ENCODE assay signal across 9 cellular contexts in genomic region chr11:2526808-2527381, GRCh38.
DNase-seq lines count a peak whose midpoint lies in the region; ATAC-seq and TF ChIP-seq lines count a peak whose summit lies in the region.
"Had no signal": no experiment of that assay in that cellular context is flagged by ENCODE, and none has a peak within 500 bp of the region (broad histone marks: within the 10 kb centered on the region; RNA-seq: fewer than 3 reads in every experiment).

No MANE protein-coding gene starts in this region.

- POLR2A ChIA-PET in CD4-positive, alpha-beta memory T cell (lab: Charles Lee; ENCODE audit: partially characterized antibody) = no interaction called here

- no peak for TF ChIP-seq POLR2A in ovary (IDR thresholded peaks at IDR 0.05)

- TF ChIP-seq CTCF in coronary artery (IDR thresholded peaks at IDR 0.05) = no peak
- TF ChIP-seq CTCF in ovary (IDR thresholded peaks at IDR 0.05) = no peak

- peak overlapping the region; percentile 32 to 76 (median 64) for H3K4me3 Mint-ChIP-seq in CD4-positive, alpha-beta memory T cell
- H3K4me3 Mint-ChIP-seq: mesothelial cell of epicardium had no signal

- H3K27ac Mint-ChIP-seq in CD4-positive, alpha-beta memory T cell = peak overlapping the region; percentile 42 to 83 (median 57)
- H3K27ac Mint-ChIP-seq: mesothelial cell of epicardium had no signal

- TF ChIP-seq EP300 in ovary (IDR thresholded peaks at IDR 0.05) = no peak

- no peaks in the 10 kb centered on the region for H3K27me3 Mint-ChIP-seq in CD4-positive, alpha-beta memory T cell

- CTCF ChIA-PET in CD4-positive, alpha-beta memory T cell (lab: Charles Lee; ENCODE audit: partially characterized antibody) = interaction anchor here (2.0 kb wide), 1 partner anchor 106 kb away, joined by 6 read pairs; no protein-coding TSS in a partner anchor

- peak in 1 of 5 donors; percentile 8 for DNase-seq in CD4-positive, alpha-beta memory T cell
- DNase-seq in NCI-H2029 (lab: John Stamatoyannopoulos, UW) (peak; percentile 63), coronary artery (ENCODE audit: low spot score) (peak; percentile 72), ovary (peak; percentile 9 to 38 (median 18)), DMS79 treated with DMSO at 0.1 percent for 48 hours (lab: John Stamatoyannopoulos, UW) (no peak), NCI-H1092 treated with DMSO at 0.1 percent for 48 hours (lab: John Stamatoyannopoulos, UW) (no peak)

- H3K9me3 Mint-ChIP-seq in CD4-positive, alpha-beta memory T cell = no peaks in the 10 kb centered on the region
- H3K9me3 Mint-ChIP-seq: mesothelial cell of epicardium had no signal

- no peaks in the 10 kb centered on the region for H3K27me3 ChIP-seq in CD4-positive, alpha-beta memory T cell (ENCODE audit: insufficient read depth, low read length)
- no peaks in the 10 kb centered on the region for H3K27me3 ChIP-seq in ovary

- peaks cover 14% of the 10 kb centered on the region for H3K4me1 ChIP-seq in CD4-positive, alpha-beta memory T cell (ENCODE audit: insufficient read depth, low read length)
- no peaks in the 10 kb centered on the region for H3K4me1 ChIP-seq in ovary (ENCODE audit: insufficient read depth)

- WGBS in ovary, 3 donors = 51 to 70% (median 58%) methylated on average over 21 to 25 of the region's 25 CpGs

- peaks cover 10 to 44% (median 26%) of the 10 kb centered on the region in 4 donors for H3K4me1 Mint-ChIP-seq in CD4-positive, alpha-beta memory T cell

- H3K36me3 Mint-ChIP-seq in CD4-positive, alpha-beta memory T cell = peaks cover 0 to 2% of the 10 kb centered on the region in 2 donors
- H3K36me3 Mint-ChIP-seq: mesothelial cell of epicardium had no signal

- no peak overlapping the region for H3K27ac ChIP-seq in CD4-positive, alpha-beta memory T cell (ENCODE audit: low read depth, low read length)
- H3K27ac ChIP-seq in coronary artery = peak overlapping the region in 1 of 2 donors; percentile 35
- H3K27ac ChIP-seq in ovary = no peak overlapping the region

- H3K4me3 ChIP-seq in CD4-positive, alpha-beta memory T cell (ENCODE audit: low read length in 2 of 2) = no peak overlapping the region
- H3K4me3 ChIP-seq in coronary artery (no peak overlapping the region), ovary (no peak overlapping the region)

- peak; percentile 65 for ATAC-seq in GM19455 (IDR thresholded peaks at IDR 0.05; ENCODE audit: unreplicated experiment)
- no peak for ATAC-seq in HG03108 (IDR thresholded peaks at IDR 0.05; ENCODE audit: unreplicated experiment)

- intact Hi-C loops in CD4-positive, alpha-beta memory T cell (cut with micrococcal nuclease) = no loop called here
- intact Hi-C loops in ovary (cut with DNase I) = loop anchor here in 3 of 4 donors (5.0 to 10.0 kb wide), 4 partner anchors 102 to 332 kb away; partner anchors contain the start of genes C11orf21 (in 2 of the 3) and TSPAN32 (in 2 of the 3)

- no peaks in the 10 kb centered on the region for H3K36me3 ChIP-seq in CD4-positive, alpha-beta memory T cell (ENCODE audit: insufficient read depth, low read length)
- H3K36me3 ChIP-seq in ovary = no peaks in the 10 kb centered on the region

- H3K9me3 ChIP-seq in CD4-positive, alpha-beta memory T cell (ENCODE audit: control insufficient read depth in 1 of 2, low read length in 2 of 2) = no peaks in the 10 kb centered on the region
- no peaks in the 10 kb centered on the region for H3K9me3 ChIP-seq in ovary

Comparison
In these comparisons a context has a peak if more than half of its experiments do, and no peak if none do; other contexts are left out.
1. DNase-seq: peak in NCI-H2029 (single experiment), coronary artery (single experiment) and ovary (5 of 5); none in DMS79 treated with DMSO at 0.1 percent for 48 hours (single experiment) and NCI-H1092 treated with DMSO at 0.1 percent for 48 hours (single experiment).